16 cellular contexts compared by ENCODE assay signal in genomic region chr2:152686308-152686707, GRCh38. TPM values are rescaled to one million over a fixed set of nuclear protein-coding genes. Genes with fewer than 3 reads are reported as not detected.
DNase-seq lines count a peak whose midpoint lies in the region; ATAC-seq and TF ChIP-seq lines count a peak whose summit lies in the region.
"Had no signal": no experiment of that assay in that cellular context is flagged by ENCODE, and none has a peak within 500 bp of the region (broad histone marks: within the 10 kb centered on the region; RNA-seq: fewer than 3 reads in every experiment).

No MANE protein-coding gene starts in this region.

- H3K27me3 ChIP-seq in adipocyte (replicated peaks; ENCODE audit: control insufficient read depth, insufficient read depth, low read length) = no peaks in the 10 kb centered on the region
- H3K27me3 ChIP-seq: BLaER1 treated with 17β-estradiol and CSF1 and Interleukin-3, amounts not matched to agents 10 nM and 100 nM; SJCRH30 had no signal

- no peaks in the 10 kb centered on the region for H3K9me3 Mint-ChIP-seq in activated naive CD8-positive, alpha-beta T cell (ENCODE audit: low read depth)
- no peaks in the 10 kb centered on the region for H3K9me3 Mint-ChIP-seq in activated naive CD8-positive, alpha-beta T cell treated with anti-CD3 and anti-CD28 coated beads for 36 hours
- H3K9me3 Mint-ChIP-seq: CD8-positive, alpha-beta T cell had no signal

- ATAC-seq in GM21423 (IDR thresholded peaks at IDR 0.05; ENCODE audit: unreplicated experiment) (no peak), HG03196 (IDR thresholded peaks at IDR 0.05; ENCODE audit: unreplicated experiment) (no peak)
- ATAC-seq: CD8-positive, alpha-beta T cell had no signal

- H3K4me1 Mint-ChIP-seq in activated naive CD8-positive, alpha-beta T cell (ENCODE audit: low read depth) = peaks cover 36% of the 10 kb centered on the region
- H3K4me1 Mint-ChIP-seq in activated naive CD8-positive, alpha-beta T cell treated with anti-CD3 and anti-CD28 coated beads for 36 hours = peaks cover 24% of the 10 kb centered on the region

- peak overlapping the region; percentile 5 for H3K27ac Mint-ChIP-seq in activated naive CD8-positive, alpha-beta T cell
- no peak overlapping the region for H3K27ac Mint-ChIP-seq in activated naive CD8-positive, alpha-beta T cell treated with anti-CD3 and anti-CD28 coated beads for 36 hours
- H3K27ac Mint-ChIP-seq: CD8-positive, alpha-beta T cell had no signal

- H3K9me3 ChIP-seq in adipocyte (ENCODE audit: control insufficient read depth, low read length) = no peaks in the 10 kb centered on the region
- H3K9me3 ChIP-seq: BLaER1 treated with 17β-estradiol and CSF1 and Interleukin-3, amounts not matched to agents 10 nM and 100 nM; SJCRH30 had no signal

- CTCF ChIA-PET in GM10248 (lab: Yijun Ruan, JAX) = interaction anchor here (1.0 kb wide), 1 partner anchor 25 kb away, joined by 3 read pairs; no protein-coding TSS in a partner anchor

- no peak for DNase-seq in activated naive CD8-positive, alpha-beta T cell treated with anti-CD3 and anti-CD28 coated beads for 36 hours
- DNase-seq in adipocyte (ENCODE audit: low read depth) (peak; percentile 1), fibroblast of the aortic adventitia (ENCODE audit: low read depth) (peak; percentile 7), GM10248 (ENCODE audit: extremely low spot score) (no peak)
- DNase-seq: CD8-positive, alpha-beta T cell; Karpas-422; NCI-H1048; NCI-H1436; NCI-H2029; NCI-H345; NCI-H526; SJCRH30 had no signal

- no peak overlapping the region for H3K4me3 Mint-ChIP-seq in activated naive CD8-positive, alpha-beta T cell
- H3K4me3 Mint-ChIP-seq in activated naive CD8-positive, alpha-beta T cell treated with anti-CD3 and anti-CD28 coated beads for 36 hours = no peak overlapping the region
- H3K4me3 Mint-ChIP-seq: CD8-positive, alpha-beta T cell had no signal

- peaks cover 3% of the 10 kb centered on the region for H3K4me1 ChIP-seq in adipocyte (ENCODE audit: control insufficient read depth, insufficient read depth, low read length)
- H3K4me1 ChIP-seq: SJCRH30 had no signal

- no peak overlapping the region for H3K9ac ChIP-seq in adipocyte (ENCODE audit: low read length)
- H3K9ac ChIP-seq: BLaER1 treated with 17β-estradiol and CSF1 and Interleukin-3, amounts not matched to agents 10 nM and 100 nM had no signal

- H3K27me3 Mint-ChIP-seq in activated naive CD8-positive, alpha-beta T cell = no peaks in the 10 kb centered on the region
- no peaks in the 10 kb centered on the region for H3K27me3 Mint-ChIP-seq in activated naive CD8-positive, alpha-beta T cell treated with anti-CD3 and anti-CD28 coated beads for 36 hours

- peaks cover 34% of the 10 kb centered on the region for H3K36me3 ChIP-seq in adipocyte (ENCODE audit: control insufficient read depth, insufficient read depth, low read length, severe bottlenecking)

- peaks cover 11% of the 10 kb centered on the region for H3K36me3 Mint-ChIP-seq in activated naive CD8-positive, alpha-beta T cell
- H3K36me3 Mint-ChIP-seq in activated naive CD8-positive, alpha-beta T cell treated with anti-CD3 and anti-CD28 coated beads for 36 hours = peaks cover 25% of the 10 kb centered on the region

- TF ChIP-seq CTCF in fibroblast of the aortic adventitia (IDR thresholded peaks at IDR 0.05; ENCODE audit: insufficient read depth, low read length) (no peak), GM10248 (IDR thresholded peaks at IDR 0.05; ENCODE audit: control extremely low read depth, extremely low read depth, low read depth, missing control alignments) (no peak)

- POLR2A ChIA-PET in GM10248 (lab: Yijun Ruan, JAX) = no interaction called here

- H3K4me3 ChIP-seq in adipocyte (ENCODE audit: low read length) (no peak overlapping the region), fibroblast of the aortic adventitia (ENCODE audit: low read depth, low read length) (no peak overlapping the region)
- H3K4me3 ChIP-seq: BLaER1 treated with 17β-estradiol and CSF1 and Interleukin-3, amounts not matched to agents 10 nM and 100 nM; SJCRH30 had no signal

RNA-seq across cellular contexts. Expression of gene PRPF40A, which starts 31.0 kb away (rescaled TPM):
- total RNA-seq in activated naive CD8-positive, alpha-beta T cell treated with anti-CD3 and anti-CD28 coated beads for 36 hours = 100 to 1,000 TPM; 148 to 154 TPM
- 113 and 198 TPM in 2 replicates for total RNA-seq in fibroblast of the aortic adventitia (ENCODE audit: low replicate concordance)

RNA-seq across cellular contexts. Expression of gene ARL6IP6, which starts 32.1 kb away (rescaled TPM):
- total RNA-seq in activated naive CD8-positive, alpha-beta T cell treated with anti-CD3 and anti-CD28 coated beads for 36 hours = 10 to 100 TPM; 23.9 to 28.1 TPM
- total RNA-seq in fibroblast of the aortic adventitia (ENCODE audit: low replicate concordance) = 13.6 and 40.3 TPM in 2 replicates

Comparison
In these comparisons a context has a peak if more than half of its experiments do, and no peak if none do; other contexts are left out.
1. DNase-seq: peak in adipocyte (single experiment) and fibroblast of the aortic adventitia (single experiment); none in activated naive CD8-positive, alpha-beta T cell treated with anti-CD3 and anti-CD28 coated beads for 36 hours (single experiment) and GM10248 (single experiment).